ENCODE assay signal across 8 cellular contexts in genomic region chr1:9721606-9722377, GRCh38.
DNase-seq lines count a peak whose midpoint lies in the region; ATAC-seq, FAIRE-seq and TF ChIP-seq lines count a peak whose summit lies in the region.

No MANE protein-coding gene starts in this region.

- no peak for FAIRE-seq in D721Med (lab: Jason Lieb, UNC)

- ATAC-seq in activated CD8-positive, alpha-beta T cell treated with anti-CD3 and anti-CD28 coated beads, Interleukin-2, amount 10 ng/mL, durations not matched to agents 7 days and 5 days, result peak; percentile 12
- ATAC-seq in effector memory CD8-positive, alpha-beta T cell (replicated peaks), result peak; percentile 49
- no peak for ATAC-seq in GM19467 (IDR thresholded peaks at IDR 0.05; ENCODE audit: unreplicated experiment)

- DNase-seq in D721Med (ENCODE audit: insufficient read length, low spot score) (no peak), osteocyte (ENCODE audit: extremely low spot score, unreplicated experiment) (no peak), putamen (ENCODE audit: low spot score) (no peak), A172 (ENCODE audit: low spot score) (no peak)
- peak; percentile 79 for DNase-seq in activated CD8-positive, alpha-beta T cell treated with anti-CD3 and anti-CD28 coated beads, Interleukin-2, amount 10 ng/mL, durations not matched to agents 7 days and 5 days
- peak; percentile 81 to 82 (median 81) for DNase-seq in effector memory CD8-positive, alpha-beta T cell

- peak overlapping the region; percentile 82 for H3K27ac Mint-ChIP-seq in activated CD8-positive, alpha-beta T cell treated with anti-CD3 and anti-CD28 coated beads, Interleukin-2, amount 10 ng/mL, durations not matched to agents 7 days and 5 days
- H3K27ac Mint-ChIP-seq in effector memory CD8-positive, alpha-beta T cell, result peak overlapping the region; percentile 58 to 85
- H3K27ac Mint-ChIP-seq in osteocyte (ENCODE audit: unreplicated experiment), result no peak overlapping the region

- peak; percentile 50 for TF ChIP-seq CTCF in D721Med (IDR thresholded peaks at IDR 0.05; ENCODE audit: insufficient read depth, missing control alignments)
- TF ChIP-seq CTCF in LNCAP (IDR thresholded peaks at IDR 0.05), result peak; percentile 55
- TF ChIP-seq CTCF in osteocyte (IDR thresholded peaks at IDR 0.05), result peak; percentile 64

- no peaks in the 10 kb centered on the region for H3K27me3 Mint-ChIP-seq in activated CD8-positive, alpha-beta T cell treated with anti-CD3 and anti-CD28 coated beads, Interleukin-2, amount 10 ng/mL, durations not matched to agents 7 days and 5 days (ENCODE audit: low read depth)
- H3K27me3 Mint-ChIP-seq in effector memory CD8-positive, alpha-beta T cell, result no peaks in the 10 kb centered on the region
- no peaks in the 10 kb centered on the region for H3K27me3 Mint-ChIP-seq in osteocyte (ENCODE audit: unreplicated experiment)

- H3K36me3 Mint-ChIP-seq in activated CD8-positive, alpha-beta T cell treated with anti-CD3 and anti-CD28 coated beads, Interleukin-2, amount 10 ng/mL, durations not matched to agents 7 days and 5 days (ENCODE audit: low read depth), result peaks cover 85% of the 10 kb centered on the region
- peaks cover 88% of the 10 kb centered on the region for H3K36me3 Mint-ChIP-seq in effector memory CD8-positive, alpha-beta T cell (ENCODE audit: insufficient read depth)
- peaks cover 12% of the 10 kb centered on the region for H3K36me3 Mint-ChIP-seq in osteocyte (ENCODE audit: unreplicated experiment)

- peaks cover 79% of the 10 kb centered on the region for H3K4me1 Mint-ChIP-seq in activated CD8-positive, alpha-beta T cell treated with anti-CD3 and anti-CD28 coated beads, Interleukin-2, amount 10 ng/mL, durations not matched to agents 7 days and 5 days (ENCODE audit: low read depth)
- H3K4me1 Mint-ChIP-seq in effector memory CD8-positive, alpha-beta T cell (ENCODE audit: low read depth in 2 of 2), result peaks cover 20 to 38% of the 10 kb centered on the region in 2 donors
- H3K4me1 Mint-ChIP-seq in osteocyte (ENCODE audit: unreplicated experiment), result peaks cover 16% of the 10 kb centered on the region

- POLR2A ChIA-PET in activated CD8-positive, alpha-beta T cell treated with anti-CD3 and anti-CD28 coated beads, Interleukin-2, amount 10 ng/mL, durations not matched to agents 7 days and 5 days (lab: Charles Lee), result interaction anchor here (1.1 to 3.5 kb wide), 4 partner anchors 9 to 94 kb away, joined by 4 to 32 read pairs (median 4); no protein-coding TSS in a partner anchor

- no peak overlapping the region for H3K4me3 Mint-ChIP-seq in activated CD8-positive, alpha-beta T cell treated with anti-CD3 and anti-CD28 coated beads, Interleukin-2, amount 10 ng/mL, durations not matched to agents 7 days and 5 days
- peak overlapping the region in 1 of 2 donors; percentile 59 for H3K4me3 Mint-ChIP-seq in effector memory CD8-positive, alpha-beta T cell
- no peak overlapping the region for H3K4me3 Mint-ChIP-seq in osteocyte (ENCODE audit: unreplicated experiment)

- H3K9me3 Mint-ChIP-seq in activated CD8-positive, alpha-beta T cell treated with anti-CD3 and anti-CD28 coated beads, Interleukin-2, amount 10 ng/mL, durations not matched to agents 7 days and 5 days (ENCODE audit: insufficient read depth), result no peaks in the 10 kb centered on the region
- H3K9me3 Mint-ChIP-seq in effector memory CD8-positive, alpha-beta T cell, result no peaks in the 10 kb centered on the region
- no peaks in the 10 kb centered on the region for H3K9me3 Mint-ChIP-seq in osteocyte (ENCODE audit: unreplicated experiment)

- CTCF ChIA-PET in activated CD8-positive, alpha-beta T cell treated with anti-CD3 and anti-CD28 coated beads, Interleukin-2, amount 10 ng/mL, durations not matched to agents 7 days and 5 days (lab: Charles Lee), result interaction anchor here (0.6 to 16.0 kb wide), 13 partner anchors 9 to 147 kb away, joined by 3 to 204 read pairs (median 5); partner anchors contain the start of gene PIK3CD

Comparison
In these comparisons a context has a peak if more than half of its experiments do, and no peak if none do; other contexts are left out.
1. DNase-seq: peak in activated CD8-positive, alpha-beta T cell treated with anti-CD3 and anti-CD28 coated beads, Interleukin-2, amount 10 ng/mL, durations not matched to agents 7 days and 5 days (single experiment) and effector memory CD8-positive, alpha-beta T cell (3 of 3); none in D721Med (single experiment), osteocyte (single experiment), putamen (single experiment) and A172 (single experiment).
2. Peak in every context shown above with its lines, with median percentiles within 50 percentile points of each other: CTCF ChIP-seq.